In the genomic region with DNA sequence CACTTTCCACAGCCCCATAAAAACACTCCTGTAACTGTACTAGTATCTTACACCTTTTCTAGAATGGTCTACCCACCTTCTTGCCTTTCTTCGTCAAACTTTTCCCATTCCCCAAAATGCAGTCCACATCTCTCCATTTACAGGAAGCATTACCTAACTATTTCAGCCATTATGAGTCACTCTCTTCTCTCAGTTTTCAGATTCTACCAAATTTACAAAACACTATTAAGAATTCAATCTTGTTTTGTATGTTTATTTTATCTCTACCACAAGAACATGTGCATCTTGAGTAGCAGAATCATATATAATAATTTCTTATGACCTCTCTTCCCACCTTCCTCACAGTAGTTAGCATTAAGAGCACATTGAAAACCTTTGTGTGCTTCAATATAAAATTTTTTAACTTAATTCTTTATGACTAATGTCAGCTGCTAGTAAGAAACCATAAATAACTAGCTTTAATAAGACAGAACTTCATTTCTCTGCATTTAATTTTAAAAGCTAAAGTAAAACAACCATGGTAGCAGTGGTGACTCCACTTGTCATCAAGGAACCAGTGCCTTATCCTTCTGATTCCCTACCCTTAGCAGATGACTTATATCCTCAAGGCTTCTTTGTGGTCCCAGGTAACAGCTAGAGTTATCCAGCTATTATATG, we compare ENCODE assay signal across 32 cellular contexts. TPM values are rescaled to one million over a fixed set of nuclear protein-coding genes. Genes with fewer than 3 reads are reported as not detected.
DNase-seq lines count a peak whose midpoint lies in the region; ATAC-seq, FAIRE-seq and TF ChIP-seq lines count a peak whose summit lies in the region.
"Had no signal": no experiment of that assay in that cellular context is flagged by ENCODE, and none has a peak within 500 bp of the region (broad histone marks: within the 10 kb centered on the region; RNA-seq: fewer than 3 reads in every experiment).

No MANE protein-coding gene starts in this region.

- no peaks in the 10 kb centered on the region for H3K4me1 Mint-ChIP-seq in activated CD4-positive, alpha-beta memory T cell treated with anti-CD3 and anti-CD28 coated beads for 36 hours (ENCODE audit: low read depth)
- H3K4me1 Mint-ChIP-seq in GM23338: peaks cover 13% of the 10 kb centered on the region; the same call in 2 of the 3 replicates
- H3K4me1 Mint-ChIP-seq: activated B cell treated with CpG ODN at 0.5 μM for 24 hours; CD4-positive, CD25-positive, alpha-beta regulatory T cell; natural killer cell; stimulated activated naive B cell treated with anti-CD40 and anti-IgM and Interleukin-4, amounts not matched to agents 10 μg/mL and 1 μg/mL and 100 μg/mL, for 72 hours had no signal

- no peak for TF ChIP-seq CTCF in PC-3 (conservative IDR thresholded peaks at IDR 0.05; ENCODE audit: low read depth, low read length)
- TF ChIP-seq CTCF in endothelial cell of umbilical vein (IDR thresholded peaks at IDR 0.05; ENCODE audit: extremely low read depth in 1 of 2, insufficient read depth in 1 of 2, low read depth in 1 of 2, low read length in 2 of 2): no peak
- no peak for TF ChIP-seq CTCF in osteoblast (IDR thresholded peaks at IDR 0.05; ENCODE audit: extremely low read depth, low read depth, low read length)
- TF ChIP-seq CTCF in GM23338 (conservative IDR thresholded peaks at IDR 0.05; ENCODE audit: low read depth in 2 of 2): no peak

- no TSS peak for BruUV-seq in PC-3 (replicated peaks; lab: Mats Ljungman, UMichigan)
- BruUV-seq in endothelial cell of umbilical vein (replicated peaks; lab: Mats Ljungman, UMichigan): no TSS peak

- H2AFZ ChIP-seq in PC-3 (ENCODE audit: low read length): 0 out of 2 replicates have a peak overlapping the region, but pooled peaks have one; percentile 51
- no peak overlapping the region for H2AFZ ChIP-seq in endothelial cell of umbilical vein (ENCODE audit: low read depth, low read length)
- no peak overlapping the region for H2AFZ ChIP-seq in osteoblast (ENCODE audit: low read length)
- H2AFZ ChIP-seq in GM23338: no peak overlapping the region

- H3K4me1 ChIP-seq in PC-3 (ENCODE audit: insufficient read depth, low read length) (peaks cover 33% of the 10 kb centered on the region), endothelial cell of umbilical vein (ENCODE audit: control insufficient read depth, extremely low read depth, insufficient read depth, low read length) (peaks cover 23% of the 10 kb centered on the region), osteoblast (ENCODE audit: insufficient read depth, low read length) (peaks cover 16% of the 10 kb centered on the region), GM23338 (ENCODE audit: insufficient read depth) (peaks cover 2% of the 10 kb centered on the region; the same call in 1 of the 2 replicates)
- H3K4me1 ChIP-seq: right atrium auricular region, uterus had no signal

- POLR2A ChIA-PET in PC-3 (lab: Charles Lee; ENCODE audit: unreplicated experiment): no interaction called here
- POLR2A ChIA-PET in endothelial cell of umbilical vein (lab: Charles Lee): no interaction called here
- POLR2A ChIA-PET in activated CD4-positive, alpha-beta memory T cell treated with anti-CD3 and anti-CD28 coated beads for 36 hours (lab: Charles Lee): no interaction called here

- no peaks in the 10 kb centered on the region for H4K20me1 ChIP-seq in PC-3 (ENCODE audit: low read length)
- no peaks in the 10 kb centered on the region for H4K20me1 ChIP-seq in endothelial cell of umbilical vein (replicated peaks; ENCODE audit: control insufficient read depth, extremely low read depth, insufficient read depth, low read length)
- H4K20me1 ChIP-seq in osteoblast (ENCODE audit: insufficient read depth, low read length): no peaks in the 10 kb centered on the region
- H4K20me1 ChIP-seq in GM23338 (replicated peaks; ENCODE audit: insufficient read depth): no peaks in the 10 kb centered on the region

- no peak overlapping the region for H3K27ac Mint-ChIP-seq in activated CD4-positive, alpha-beta memory T cell treated with anti-CD3 and anti-CD28 coated beads for 36 hours
- no peak overlapping the region for H3K27ac Mint-ChIP-seq in GM23338
- H3K27ac Mint-ChIP-seq: activated B cell treated with CpG ODN at 0.5 μM for 24 hours; CD4-positive, CD25-positive, alpha-beta regulatory T cell; natural killer cell; stimulated activated naive B cell treated with anti-CD40 and anti-IgM and Interleukin-4, amounts not matched to agents 10 μg/mL and 1 μg/mL and 100 μg/mL, for 72 hours had no signal

- H3K4me2 ChIP-seq in PC-3 (ENCODE audit: low read length) (0 out of 2 replicates have a peak overlapping the region, but pooled peaks have one; percentile 4), endothelial cell of umbilical vein (ENCODE audit: insufficient read depth, low read length) (no peak overlapping the region), osteoblast (ENCODE audit: insufficient read depth, low read length) (no peak overlapping the region), GM23338 (no peak overlapping the region)

- H3K36me3 ChIP-seq in PC-3 (ENCODE audit: low read depth, low read length): no peaks in the 10 kb centered on the region
- no peaks in the 10 kb centered on the region for H3K36me3 ChIP-seq in endothelial cell of umbilical vein (ENCODE audit: control insufficient read depth in 2 of 2, extremely low read depth in 1 of 2, insufficient read depth in 2 of 2, low read length in 2 of 2)
- no peaks in the 10 kb centered on the region for H3K36me3 ChIP-seq in osteoblast (ENCODE audit: insufficient read depth, low read length)
- no peaks in the 10 kb centered on the region for H3K36me3 ChIP-seq in GM23338 (ENCODE audit: insufficient read depth)
- H3K36me3 ChIP-seq: pancreas, right atrium auricular region, uterus had no signal

- intact Hi-C loops in PC-3 (cut with micrococcal nuclease) (no loop called here), endothelial cell of umbilical vein (cut with micrococcal nuclease) (loop anchor here (10.0 kb wide), 1 partner anchor 808 kb away; a partner anchor contains a TSS)
- intact Hi-C loops in activated CD4-positive, alpha-beta memory T cell treated with anti-CD3 and anti-CD28 coated beads for 36 hours (cut with micrococcal nuclease): no loop called here

- no peaks in the 10 kb centered on the region for H3K79me2 ChIP-seq in PC-3 (ENCODE audit: low read length)
- H3K79me2 ChIP-seq in endothelial cell of umbilical vein (ENCODE audit: control insufficient read depth, insufficient read depth, low read length): no peaks in the 10 kb centered on the region
- no peaks in the 10 kb centered on the region for H3K79me2 ChIP-seq in osteoblast (ENCODE audit: insufficient read depth, low read length)
- H3K79me2 ChIP-seq in GM23338 (replicated peaks; ENCODE audit: insufficient read depth): no peaks in the 10 kb centered on the region

- no peak for TF ChIP-seq POLR2A in endothelial cell of umbilical vein (IDR thresholded peaks at IDR 0.05; ENCODE audit: low read depth, low read length)

- CTCF ChIA-PET in PC-3 (lab: Charles Lee): interaction anchor here (0.6 to 1.1 kb wide), 3 partner anchors 13 to 57 kb away, joined by 3 to 4 read pairs (median 3); a partner anchor contains a TSS
- CTCF ChIA-PET in endothelial cell of umbilical vein (lab: Charles Lee): interaction anchor here (1.0 to 4.1 kb wide), 6 partner anchors 16 to 212 kb away, joined by 3 to 31 read pairs (median 5); a partner anchor contains a TSS
- CTCF ChIA-PET in activated CD4-positive, alpha-beta memory T cell treated with anti-CD3 and anti-CD28 coated beads for 36 hours (lab: Charles Lee): no interaction called here

- H3K27ac ChIP-seq in PC-3 (ENCODE audit: low read length) (no peak overlapping the region), endothelial cell of umbilical vein (ENCODE audit: insufficient read depth, low read depth, low read length) (no peak overlapping the region), osteoblast (ENCODE audit: low read depth, low read length) (no peak overlapping the region), GM23338 (ENCODE audit: low read depth) (no peak overlapping the region)
- H3K27ac ChIP-seq: right atrium auricular region, uterus had no signal

- H3K27me3 ChIP-seq in PC-3 (ENCODE audit: low read length) (no peaks in the 10 kb centered on the region), endothelial cell of umbilical vein (ENCODE audit: control insufficient read depth in 2 of 2, insufficient read depth in 2 of 2, low read length in 2 of 2) (no peaks in the 10 kb centered on the region), osteoblast (ENCODE audit: insufficient read depth, low read length) (no peaks in the 10 kb centered on the region), GM23338 (ENCODE audit: insufficient read depth) (no peaks in the 10 kb centered on the region)
- H3K27me3 ChIP-seq: pancreas, right atrium auricular region, uterus had no signal

- H3F3A ChIP-seq in PC-3 (ENCODE audit: low read length, unreplicated experiment) (peaks cover 5% of the 10 kb centered on the region), GM23338 (replicated peaks; ENCODE audit: low read depth) (no peaks in the 10 kb centered on the region)

- ATAC-seq in PC-3 (no peak), GM23338 (no peak)
- ATAC-seq: left ventricle myocardium superior; natural killer cell; stimulated activated naive B cell treated with anti-CD40 and anti-IgM and Interleukin-4, amounts not matched to agents 10 μg/mL and 1 μg/mL and 100 μg/mL, for 72 hours had no signal

- peak; percentile 38 for DNase-seq in EL
- no peak for DNase-seq in PC-3
- no peak for DNase-seq in endothelial cell of umbilical vein (ENCODE audit: low read depth, low spot score)
- peak; percentile 21 for DNase-seq in osteoblast (ENCODE audit: insufficient read length, low spot score, missing footprints)
- DNase-seq in NCI-H1105 treated with DMSO at 0.1 percent for 48 hours (lab: John Stamatoyannopoulos, UW): no peak
- no peak for DNase-seq in T-helper 1 cell
- no peak for DNase-seq in activated CD4-positive, alpha-beta memory T cell treated with anti-CD3 and anti-CD28 coated beads for 36 hours
- DNase-seq in GM23338 (ENCODE audit: low spot score): no peak
- DNase-seq: activated B cell treated with CpG ODN at 0.5 μM for 24 hours; activated CD4-positive, alpha-beta T cell treated with anti-CD3 and anti-CD28 coated beads, Interleukin-2, amount 50 U/mL, for 4 hours; activated CD8-positive, alpha-beta memory T cell treated with anti-CD3 and anti-CD28 coated beads, Interleukin-2, amount 50 U/mL, for 4 hours; activated naive CD4-positive, alpha-beta T cell treated with anti-CD3 and anti-CD28 coated beads, Interleukin-2, amount 50 U/mL, for 16 hours; CD4-positive, CD25-positive, alpha-beta regulatory T cell; central memory CD4-positive, alpha-beta T cell; DMS 273 treated with DMSO at 0.1 percent for 48 hours; GDM1; hippocampal formation; left ventricle myocardium superior; midbrain; natural killer cell; NCI-H1105; NCI-H2029 treated with DMSO at 0.1 percent for 48 hours; NCI-H226; NCI-H774; pancreas; SHP77; stimulated activated CD4-positive, alpha-beta T cell treated with anti-CD3 and anti-CD28 coated beads, Interleukin-4, amount 100 ng/mL, for 24 hours; stimulated activated naive B cell treated with anti-CD40 and anti-IgM and Interleukin-4, amounts not matched to agents 10 μg/mL and 1 μg/mL and 100 μg/mL, for 72 hours; SW 1271; uterus had no signal

- H3K9me3 ChIP-seq in PC-3 (ENCODE audit: low read length) (no peaks in the 10 kb centered on the region), endothelial cell of umbilical vein (replicated peaks; ENCODE audit: control insufficient read depth, insufficient read depth, low read length) (no peaks in the 10 kb centered on the region), osteoblast (ENCODE audit: low read depth, low read length) (no peaks in the 10 kb centered on the region)
- H3K9me3 ChIP-seq: pancreas, uterus had no signal

- H3K36me3 Mint-ChIP-seq in activated CD4-positive, alpha-beta memory T cell treated with anti-CD3 and anti-CD28 coated beads for 36 hours: no peaks in the 10 kb centered on the region
- H3K36me3 Mint-ChIP-seq in GM23338 (ENCODE audit: low read depth): peaks cover 6% of the 10 kb centered on the region; the same call in 1 of the 3 replicates
- H3K36me3 Mint-ChIP-seq: CD4-positive, CD25-positive, alpha-beta regulatory T cell; natural killer cell had no signal

- H3K9me3 Mint-ChIP-seq in activated CD4-positive, alpha-beta memory T cell treated with anti-CD3 and anti-CD28 coated beads for 36 hours: peaks cover 7% of the 10 kb centered on the region
- peaks cover 8% of the 10 kb centered on the region for H3K9me3 Mint-ChIP-seq in GM23338

- dilution Hi-C loops in endothelial cell of umbilical vein (cut with MboI; ENCODE audit: extremely low pct_ligation_motif_present, low sequenced_read_pairs): no loop called here

- H3K4me3 ChIP-seq in PC-3 (ENCODE audit: low read length) (no peak overlapping the region), endothelial cell of umbilical vein (replicated peaks in 1 of 3; ENCODE audit: insufficient read depth in 1 of 3, low read depth in 1 of 3, low read length in 3 of 3) (no peak overlapping the region), osteoblast (ENCODE audit: insufficient read depth, low read length) (no peak overlapping the region), GM23338 (no peak overlapping the region)
- H3K4me3 ChIP-seq: pancreas, right atrium auricular region, uterus had no signal

- FAIRE-seq in endothelial cell of umbilical vein (lab: Jason Lieb, UNC): no peak
- FAIRE-seq: frontal cortex, pancreas had no signal

- H3K9ac ChIP-seq in PC-3 (ENCODE audit: low read length) (no peak overlapping the region), endothelial cell of umbilical vein (replicated peaks; ENCODE audit: extremely low read depth, insufficient read depth, low read length) (no peak overlapping the region)

- H3K9me1 ChIP-seq in endothelial cell of umbilical vein (replicated peaks; ENCODE audit: control insufficient read depth, extremely low read depth, insufficient read depth, low read length): no peaks in the 10 kb centered on the region

- H3K27me3 Mint-ChIP-seq in activated CD4-positive, alpha-beta memory T cell treated with anti-CD3 and anti-CD28 coated beads for 36 hours: no peaks in the 10 kb centered on the region
- no peaks in the 10 kb centered on the region for H3K27me3 Mint-ChIP-seq in GM23338 (ENCODE audit: insufficient read depth, low read depth, poor library complexity)
- H3K27me3 Mint-ChIP-seq: CD4-positive, CD25-positive, alpha-beta regulatory T cell had no signal

- no peak overlapping the region for H3K4me3 Mint-ChIP-seq in activated CD4-positive, alpha-beta memory T cell treated with anti-CD3 and anti-CD28 coated beads for 36 hours
- H3K4me3 Mint-ChIP-seq in GM23338: no peak overlapping the region
- H3K4me3 Mint-ChIP-seq: activated B cell treated with CpG ODN at 0.5 μM for 24 hours; CD4-positive, CD25-positive, alpha-beta regulatory T cell; natural killer cell; stimulated activated naive B cell treated with anti-CD40 and anti-IgM and Interleukin-4, amounts not matched to agents 10 μg/mL and 1 μg/mL and 100 μg/mL, for 72 hours had no signal

- H3K9me2 ChIP-seq in PC-3 (replicated peaks; ENCODE audit: low read length) (no peaks in the 10 kb centered on the region), GM23338 (ENCODE audit: insufficient read depth) (no peaks in the 10 kb centered on the region)

RNA-seq across cellular contexts. Expression of a gene that starts 56.6 kb away (rescaled TPM):
- total RNA-seq in PC-3 (2014; rRNA removed) (1.7 and 2.1 TPM in 2 replicates), endothelial cell of umbilical vein (46.1 and 61.2 TPM in 2 replicates), osteoblast (2.1 and 2.2 TPM in 2 replicates)
- polyA plus RNA-seq in endothelial cell of umbilical vein (19.3 and 19.4 TPM in 2 replicates), GM23338 (2016; fragmentation: Nextera tagmentation; extraction: Ambion mirVana) (2.2 and 2.9 TPM in 2 replicates)
- 13.9 and 16.4 TPM in 2 replicates for polyA plus RNA-seq in endothelial cell of umbilical vein (2011; cell fraction: cytosol; rRNA removed)
- 38.3 and 47.6 TPM in 2 replicates for polyA plus RNA-seq in endothelial cell of umbilical vein (2011; cell fraction: nucleus; rRNA removed)
- 6.8 and 11.9 TPM in 2 replicates for polyA plus RNA-seq in endothelial cell of umbilical vein (2012)
- polyA minus RNA-seq in endothelial cell of umbilical vein: 64.2 and 75.5 TPM in 2 replicates
- 1.4 TPM for polyA minus RNA-seq in endothelial cell of umbilical vein (2011; cell fraction: cytosol; rRNA and poly(A)+ RNA removed)
- 95.7 and 106 TPM in 2 replicates for polyA minus RNA-seq in endothelial cell of umbilical vein (2011; cell fraction: nucleus; rRNA and poly(A)+ RNA removed)
- total RNA-seq in activated CD4-positive, alpha-beta memory T cell treated with anti-CD3 and anti-CD28 coated beads for 36 hours: under 1 TPM; 0.07 to 0.27 TPM
- total RNA-seq in GM23338 (2014; rRNA removed; shearing (Covaris generic)): 3.2 and 4.4 TPM in 2 replicates
- total RNA-seq: CD4-positive, CD25-positive, alpha-beta regulatory T cell; natural killer cell had no signal

Comparison
In these comparisons a context has a peak if more than half of its experiments do, and no peak if none do; other contexts are left out.
1. DNase-seq: peak in EL (single experiment) and osteoblast (single experiment); none in PC-3 (single experiment), endothelial cell of umbilical vein (single experiment), NCI-H1105 treated with DMSO at 0.1 percent for 48 hours (single experiment), T-helper 1 cell (0 of 5), activated CD4-positive, alpha-beta memory T cell treated with anti-CD3 and anti-CD28 coated beads for 36 hours (single experiment) and GM23338 (single experiment).